In genomic region chr4:108247511-108248088, GRCh38 we compare ENCODE assay signal across 12 cellular contexts.
DNase-seq lines count a peak whose midpoint lies in the region; ATAC-seq and TF ChIP-seq lines count a peak whose summit lies in the region.
"Had no signal": no experiment of that assay in that cellular context is flagged by ENCODE, and none has a peak within 500 bp of the region (broad histone marks: within the 10 kb centered on the region; RNA-seq: fewer than 3 reads in every experiment).

No MANE protein-coding gene starts in this region.

- peaks cover 29% of the 10 kb centered on the region for H3K4me1 ChIP-seq in SJCRH30
- H3K4me1 ChIP-seq in mucosa of descending colon (ENCODE audit: low read depth): no peaks in the 10 kb centered on the region
- peaks cover 0 to 13% of the 10 kb centered on the region in 2 donors for H3K4me1 ChIP-seq in naive thymus-derived CD4-positive, alpha-beta T cell (ENCODE audit: control insufficient read depth in 2 of 2, insufficient read depth in 2 of 2, low read length in 2 of 2)
- H3K4me1 ChIP-seq: psoas muscle, suprapubic skin had no signal

- H3K9me3 Mint-ChIP-seq in naive thymus-derived CD4-positive, alpha-beta T cell: peaks cover 0 to 22% (median 8%) of the 10 kb centered on the region in 11 donors

- POLR2A ChIA-PET in naive thymus-derived CD4-positive, alpha-beta T cell (lab: Charles Lee): interaction anchor here (0.5 to 2.1 kb wide), 3 partner anchors 13 to 18 kb away, joined by 3 to 6 read pairs (median 4); no protein-coding TSS in a partner anchor

- no peak overlapping the region for H3K27ac ChIP-seq in SJCRH30
- no peak overlapping the region for H3K27ac ChIP-seq in naive thymus-derived CD4-positive, alpha-beta T cell (ENCODE audit: low read depth, low read length)
- H3K27ac ChIP-seq: KMS-11, psoas muscle, suprapubic skin had no signal

- DNase-seq in H7 (peak; percentile 3), NCI-H187 treated with DMSO at 0.1 percent for 48 hours (lab: John Stamatoyannopoulos, UW) (peak; percentile 13), SJCRH30 (peak; percentile 78 to 91), mucosa of descending colon (peak in 2 of 3 donors; percentile 21 to 37)
- DNase-seq in activated effector memory CD4-positive, alpha-beta T cell treated with anti-CD3 and anti-CD28 coated beads, Interleukin-2, amount 50 U/mL, for 16 hours: no peak
- no peak for DNase-seq in naive thymus-derived CD4-positive, alpha-beta T cell
- DNase-seq: activated T-cell treated with anti-CD3 and anti-CD28 coated beads, Interleukin-2, amount 50 U/mL, for 72 hours; psoas muscle had no signal

- no peak overlapping the region for H3K27ac Mint-ChIP-seq in naive thymus-derived CD4-positive, alpha-beta T cell

- peaks cover 9 to 29% (median 20%) of the 10 kb centered on the region in 5 donors for H3K36me3 Mint-ChIP-seq in naive thymus-derived CD4-positive, alpha-beta T cell

- ATAC-seq in mucosa of descending colon: no peak
- ATAC-seq in GM18873 (IDR thresholded peaks at IDR 0.05; ENCODE audit: low FRiP score, unreplicated experiment): no peak
- ATAC-seq in HG03135 (IDR thresholded peaks at IDR 0.05; ENCODE audit: unreplicated experiment): no peak
- ATAC-seq in naive thymus-derived CD4-positive, alpha-beta T cell: no peak
- ATAC-seq: activated T-cell treated with anti-CD3 and anti-CD28 coated beads, Interleukin-2, amount 50 U/mL, for 72 hours; psoas muscle had no signal

- H3K36me3 ChIP-seq in H7 (replicated peaks; ENCODE audit: control insufficient read depth, insufficient read depth, low read length): no peaks in the 10 kb centered on the region
- H3K36me3 ChIP-seq in SJCRH30: no peaks in the 10 kb centered on the region
- no peaks in the 10 kb centered on the region for H3K36me3 ChIP-seq in mucosa of descending colon (ENCODE audit: low read depth)
- H3K36me3 ChIP-seq in naive thymus-derived CD4-positive, alpha-beta T cell (ENCODE audit: control insufficient read depth in 2 of 3, insufficient read depth in 3 of 3, low read length in 3 of 3): no peaks in the 10 kb centered on the region
- H3K36me3 ChIP-seq: suprapubic skin had no signal

- intact Hi-C loops in mucosa of descending colon (cut with DNase I, micrococcal nuclease): no loop called here
- intact Hi-C loops in naive thymus-derived CD4-positive, alpha-beta T cell (cut with micrococcal nuclease): no loop called here

- CTCF ChIA-PET in naive thymus-derived CD4-positive, alpha-beta T cell (lab: Charles Lee): no interaction called here

- TF ChIP-seq CTCF in mucosa of descending colon (IDR thresholded peaks at IDR 0.05): no peak

- H3K4me3 Mint-ChIP-seq in naive thymus-derived CD4-positive, alpha-beta T cell: no peak overlapping the region
- H3K4me3 Mint-ChIP-seq: activated T-cell treated with anti-CD3 and anti-CD28 coated beads, Interleukin-2, amount 50 U/mL, for 72 hours had no signal

- no peak overlapping the region for H3K4me3 ChIP-seq in H7 (ENCODE audit: insufficient read depth, low read depth, low read length)
- H3K4me3 ChIP-seq in SJCRH30: no peak overlapping the region
- H3K4me3 ChIP-seq in mucosa of descending colon: no peak overlapping the region
- no peak overlapping the region for H3K4me3 ChIP-seq in naive thymus-derived CD4-positive, alpha-beta T cell (ENCODE audit: low read length)
- H3K4me3 ChIP-seq: psoas muscle, suprapubic skin had no signal

- H3K4me1 Mint-ChIP-seq in naive thymus-derived CD4-positive, alpha-beta T cell: peaks cover 4 to 26% (median 17%) of the 10 kb centered on the region in 7 donors

- no peaks in the 10 kb centered on the region for H3K9me3 ChIP-seq in SJCRH30 (replicated peaks)
- no peaks in the 10 kb centered on the region for H3K9me3 ChIP-seq in mucosa of descending colon
- H3K9me3 ChIP-seq in naive thymus-derived CD4-positive, alpha-beta T cell (ENCODE audit: control insufficient read depth in 2 of 3, low read length in 3 of 3): no peaks in the 10 kb centered on the region
- H3K9me3 ChIP-seq: psoas muscle, suprapubic skin had no signal

- no peaks in the 10 kb centered on the region for H3K27me3 Mint-ChIP-seq in naive thymus-derived CD4-positive, alpha-beta T cell

- H3K27me3 ChIP-seq in H7 (ENCODE audit: control insufficient read depth, insufficient read depth, low read length) (no peaks in the 10 kb centered on the region), SJCRH30 (no peaks in the 10 kb centered on the region)
- H3K27me3 ChIP-seq in naive thymus-derived CD4-positive, alpha-beta T cell (ENCODE audit: control insufficient read depth in 2 of 2, insufficient read depth in 2 of 2, low read length in 2 of 2): no peaks in the 10 kb centered on the region
- H3K27me3 ChIP-seq: suprapubic skin had no signal

Comparison
In these comparisons a context has a peak if more than half of its experiments do, and no peak if none do; other contexts are left out.
1. DNase-seq: peak in H7 (single experiment), NCI-H187 treated with DMSO at 0.1 percent for 48 hours (single experiment), SJCRH30 (2 of 2) and mucosa of descending colon (2 of 3); none in activated effector memory CD4-positive, alpha-beta T cell treated with anti-CD3 and anti-CD28 coated beads, Interleukin-2, amount 50 U/mL, for 16 hours (single experiment) and naive thymus-derived CD4-positive, alpha-beta T cell (0 of 9).